In genomic region chr13:36870050-36870692, GRCh38 we compare ENCODE assay signal across 16 cellular contexts. TPM values are rescaled to one million over a fixed set of nuclear protein-coding genes. Genes with fewer than 3 reads are reported as not detected.
"Had no signal": no experiment of that assay in that cellular context is flagged by ENCODE, and none has a peak within 500 bp of the region (broad histone marks: within the 10 kb centered on the region; RNA-seq: fewer than 3 reads in every experiment).

No MANE protein-coding gene starts in this region.

- H3K9me3 ChIP-seq: colonic mucosa, lower lobe of right lung, pancreas, thoracic aorta had no signal

- H3K27me3 ChIP-seq: colonic mucosa, pancreas had no signal

- H3K36me3 ChIP-seq: colonic mucosa, pancreas had no signal

- ATAC-seq: activated CD8-positive, alpha-beta T cell treated with anti-CD3 and anti-CD28 coated beads for 36 hours; activated T-cell treated with anti-CD3 and anti-CD28 coated beads, Interleukin-2, amount 50 U/mL, for 4 hours; stimulated activated effector memory CD8-positive, alpha-beta T cell treated with anti-CD3 and anti-CD28 coated beads, Interleukin-12 subunit alpha, Interleukin-12 subunit beta, amount 100 ng/mL, for 72 hours; T-cell; WTC11 had no signal

- H3K4me3 ChIP-seq: colonic mucosa, lower lobe of right lung, pancreas, thoracic aorta had no signal

- H3K27ac ChIP-seq: colonic mucosa, lower lobe of right lung, pancreas, thoracic aorta had no signal

- DNase-seq: activated CD4-positive, alpha-beta T cell treated with anti-CD3 and anti-CD28 coated beads for 48 hours; activated CD8-positive, alpha-beta T cell treated with anti-CD3 and anti-CD28 coated beads for 36 hours; activated effector memory CD4-positive, alpha-beta T cell treated with anti-CD3 and anti-CD28 coated beads, Interleukin-2, amount 50 U/mL, for 16 hours; activated T-cell treated with anti-CD3 and anti-CD28 coated beads, Interleukin-2, amount 50 U/mL, for 4 hours; central memory CD4-positive, alpha-beta T cell; foreskin melanocyte; head of caudate nucleus; immature natural killer cell; lower lobe of right lung; midbrain; T-cell had no signal

- H3K4me1 ChIP-seq: colonic mucosa, lower lobe of right lung, pancreas had no signal

RNA-seq across cellular contexts. Expression of gene SMAD9, which starts 49.9 kb away (rescaled TPM):
- total RNA-seq: activated T-cell treated with anti-CD3 and anti-CD28 coated beads, Interleukin-2, amount 50 U/mL, for 4 hours had no signal
